25 cellular contexts compared by ENCODE assay signal in genomic region chr1:9808459-9808858, GRCh38. TPM values are rescaled to one million over a fixed set of nuclear protein-coding genes. Genes with fewer than 3 reads are reported as not detected.
A peak's percentile ranks its signal among the peaks of the same experiment; 100 is the strongest.
DNase-seq lines count a peak whose midpoint lies in the region; TF ChIP-seq lines count a peak whose summit lies in the region.
"Had no signal": no experiment of that assay in that cellular context is flagged by ENCODE, and none has a peak within 500 bp of the region (broad histone marks: within the 10 kb centered on the region; RNA-seq: fewer than 3 reads in every experiment).

No MANE protein-coding gene starts in this region.

- H3K9me3 ChIP-seq in mammary epithelial cell (replicated peaks; ENCODE audit: insufficient read depth, low read length): no peaks in the 10 kb centered on the region
- H3K9me3 ChIP-seq: left ventricle myocardium inferior, right atrium auricular region, spleen had no signal

- peaks cover 4% of the 10 kb centered on the region for H4K20me1 ChIP-seq in mammary epithelial cell (ENCODE audit: insufficient read depth, low read length)

- no peak overlapping the region for H3K27ac ChIP-seq in mammary epithelial cell (ENCODE audit: insufficient read depth, low read depth, low read length)
- H3K27ac ChIP-seq: 22Rv1, coronary artery, left ventricle myocardium inferior, parathyroid adenoma, right atrium auricular region, spleen, VCaP had no signal

- H3K4me3 ChIP-seq in mammary epithelial cell (replicated peaks in 1 of 3; ENCODE audit: insufficient read depth in 1 of 3, low read depth in 2 of 3, low read length in 3 of 3): no peak overlapping the region
- H3K4me3 ChIP-seq: coronary artery, left ventricle myocardium inferior, right atrium auricular region, spleen had no signal

- H3K27me3 Mint-ChIP-seq in type B pancreatic cell: no peaks in the 10 kb centered on the region
- H3K27me3 Mint-ChIP-seq: activated CD4-positive, alpha-beta T cell treated with anti-CD3 and anti-CD28 coated beads, Interleukin-2, amount 10 ng/mL, durations not matched to agents 7 days and 5 days had no signal

- no TSS peak for BruUV-seq in mammary epithelial cell (replicated peaks; lab: Mats Ljungman, UMichigan)

- dilution Hi-C loops in mammary epithelial cell (cut with HindIII; ENCODE audit: low sequenced_read_pairs): loop anchor here (5.0 kb wide), 1 partner anchor 71 kb away; no protein-coding TSS in a partner anchor

- H3K4me3 Mint-ChIP-seq in type B pancreatic cell: no peak overlapping the region
- H3K4me3 Mint-ChIP-seq: activated CD4-positive, alpha-beta T cell treated with anti-CD3 and anti-CD28 coated beads, Interleukin-2, amount 10 ng/mL, durations not matched to agents 7 days and 5 days; CD14-positive monocyte; natural killer cell had no signal

- in situ Hi-C loops in mammary epithelial cell (cut with MboI; ENCODE audit: low sequenced_read_pairs in 2 of 2): no loop called here

- H3K4me1 ChIP-seq in mammary epithelial cell (ENCODE audit: insufficient read depth, low read length): peaks cover 16% of the 10 kb centered on the region

- TF ChIP-seq CTCF in mammary epithelial cell (conservative IDR thresholded peaks at IDR 0.05 in 1 of 2, IDR thresholded peaks at IDR 0.05 in 1 of 2; ENCODE audit: extremely low read depth in 1 of 2, insufficient read depth in 1 of 2, low read depth in 1 of 2, low read length in 2 of 2) (no peak), type B pancreatic cell (conservative IDR thresholded peaks at IDR 0.05) (no peak)

- WGBS in mammary epithelial cell (ENCODE audit: low coverage, missing lambda C conversion rate): 51% methylated on average over 5 of the region's 8 CpGs

- peaks cover 94% of the 10 kb centered on the region for H3K79me2 ChIP-seq in mammary epithelial cell (ENCODE audit: insufficient read depth, low read length)

- peaks cover 3% of the 10 kb centered on the region for H3K36me3 Mint-ChIP-seq in type B pancreatic cell
- H3K36me3 Mint-ChIP-seq: natural killer cell had no signal

- CTCF ChIA-PET in mammary epithelial cell (lab: Charles Lee; ENCODE audit: low non-redundant PET): no interaction called here

- H3K4me1 Mint-ChIP-seq in type B pancreatic cell (ENCODE audit: unreplicated experiment): peaks cover 42% of the 10 kb centered on the region

- no peak overlapping the region for H3K9ac ChIP-seq in mammary epithelial cell (ENCODE audit: insufficient read depth, low read length)
- H3K9ac ChIP-seq: parathyroid adenoma had no signal

- H3K36me3 ChIP-seq in mammary epithelial cell (ENCODE audit: insufficient read depth, low read length): peaks cover 3% of the 10 kb centered on the region
- H3K36me3 ChIP-seq: left ventricle myocardium inferior, right atrium auricular region had no signal

- H3K27ac Mint-ChIP-seq in type B pancreatic cell: peak overlapping the region; percentile 38

- no peak overlapping the region for H2AFZ ChIP-seq in mammary epithelial cell (ENCODE audit: low read depth, low read length)
- H2AFZ ChIP-seq: parathyroid adenoma had no signal

- H3K9me3 Mint-ChIP-seq in type B pancreatic cell: no peaks in the 10 kb centered on the region
- H3K9me3 Mint-ChIP-seq: activated CD4-positive, alpha-beta T cell treated with anti-CD3 and anti-CD28 coated beads, Interleukin-2, amount 10 ng/mL, durations not matched to agents 7 days and 5 days; CD14-positive monocyte; natural killer cell had no signal

- peak overlapping the region; percentile 37 for H3K4me2 ChIP-seq in mammary epithelial cell (ENCODE audit: insufficient read depth, low read depth, low read length)

- no peaks in the 10 kb centered on the region for H3K27me3 ChIP-seq in mammary epithelial cell (ENCODE audit: insufficient read depth, low read length)
- H3K27me3 ChIP-seq: right atrium auricular region, spleen had no signal

- intact Hi-C loops in mammary epithelial cell (cut with micrococcal nuclease): no loop called here

- DNase-seq in activated effector memory CD4-positive, alpha-beta T cell treated with anti-CD3 and anti-CD28 coated beads, Interleukin-2, amount 50 U/mL, for 16 hours: peak; percentile 57
- no peak for DNase-seq in activated effector memory CD4-positive, alpha-beta T cell treated with Interleukin-2 at 50 U/mL for 16 hours
- DNase-seq in mammary epithelial cell (no peak), mesenteric fat pad (ENCODE audit: low spot score) (peak; percentile 28), type B pancreatic cell (ENCODE audit: extremely low spot score, unreplicated experiment) (no peak), NCI-H2081 treated with DMSO at 0.1 percent for 48 hours (lab: John Stamatoyannopoulos, UW) (no peak), NCI-H526 (lab: John Stamatoyannopoulos, UW) (no peak), NCI-H1092 treated with DMSO at 0.1 percent for 48 hours (lab: John Stamatoyannopoulos, UW) (no peak)
- DNase-seq: activated CD4-positive, alpha-beta T cell treated with anti-CD3 and anti-CD28 coated beads, Interleukin-2, amount 10 ng/mL, durations not matched to agents 7 days and 5 days; activated naive CD4-positive, alpha-beta T cell treated with Interleukin-2 at 50 U/mL for 16 hours; activated T-cell treated with anti-CD3 and anti-CD28 coated beads, Interleukin-2, amount 50 U/mL, for 48 hours; DMS79; effector memory CD4-positive, alpha-beta T cell; left ventricle myocardium inferior; natural killer cell; NCI-H1417; NCI-H2081; NCI-H82; spleen had no signal

RNA-seq across cellular contexts. Expression of gene CLSTN1, which starts 15.3 kb away (rescaled TPM):
- total RNA-seq in mammary epithelial cell (100 to 1,000 TPM; 229 to 335 TPM), mesenteric fat pad (43.6 TPM), type B pancreatic cell (ENCODE audit: low replicate concordance) (112 and 136 TPM in 2 replicates)
- 168 TPM for polyA plus RNA-seq in mammary epithelial cell
- polyA minus RNA-seq in mammary epithelial cell: 399 TPM

Comparison
In these comparisons a context has a peak if more than half of its experiments do, and no peak if none do; other contexts are left out.
1. DNase-seq: peak in activated effector memory CD4-positive, alpha-beta T cell treated with anti-CD3 and anti-CD28 coated beads, Interleukin-2, amount 50 U/mL, for 16 hours (single experiment) and mesenteric fat pad (single experiment); none in activated effector memory CD4-positive, alpha-beta T cell treated with Interleukin-2 at 50 U/mL for 16 hours (single experiment), mammary epithelial cell (single experiment), type B pancreatic cell (single experiment), NCI-H2081 treated with DMSO at 0.1 percent for 48 hours (single experiment), NCI-H526 (0 of 2) and NCI-H1092 treated with DMSO at 0.1 percent for 48 hours (single experiment).